Comparison of ENCODE assay signal across 18 cellular contexts in the genomic region with DNA sequence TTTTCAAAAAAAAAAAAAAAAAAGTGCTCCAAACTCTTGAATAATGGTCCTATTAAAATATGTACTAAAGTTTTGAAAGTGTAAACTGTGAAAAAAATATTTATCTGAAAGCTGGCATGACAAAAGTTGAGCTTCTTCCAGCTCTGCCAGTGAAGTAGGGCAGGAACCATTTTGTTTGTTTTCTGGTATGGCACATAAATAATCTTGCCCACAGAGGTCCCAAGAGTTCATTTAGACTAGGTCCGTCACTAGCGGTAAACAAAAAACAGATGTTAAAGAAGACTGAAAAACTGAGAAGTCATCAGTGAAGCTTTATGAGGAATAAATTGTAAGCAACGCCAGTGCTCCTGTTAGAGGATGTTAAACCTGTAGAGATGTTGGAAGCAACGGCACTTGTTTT. TPM values are rescaled to one million over a fixed set of nuclear protein-coding genes. Genes with fewer than 3 reads are reported as not detected.
"Had no signal": no experiment of that assay in that cellular context is flagged by ENCODE, and none has a peak within 500 bp of the region (broad histone marks: within the 10 kb centered on the region; RNA-seq: fewer than 3 reads in every experiment).

No MANE protein-coding gene starts in this region.

- H3K9me3 Mint-ChIP-seq: activated naive CD4-positive, alpha-beta T cell treated with anti-CD3 and anti-CD28 coated beads, Interleukin-2, amount 50 U/mL, for 24 hours; activated T-cell treated with anti-CD3 and anti-CD28 coated beads, Interleukin-2, amount 50 U/mL, for 24 hours; endodermal cell; stimulated activated memory B cell treated with anti-CD40 and anti-IgM and Interleukin-4, amounts not matched to agents 10 μg/mL and 1 μg/mL and 100 μg/mL, for 72 hours had no signal

- H3K4me1 Mint-ChIP-seq: activated CD8-positive, alpha-beta memory T cell treated with anti-CD3 and anti-CD28 coated beads, Interleukin-2, amount 10 ng/mL, durations not matched to agents 7 days and 5 days had no signal

- ATAC-seq: activated CD8-positive, alpha-beta memory T cell treated with anti-CD3 and anti-CD28 coated beads, Interleukin-2, amount 10 ng/mL, durations not matched to agents 7 days and 5 days; esophagus mucosa; gastrocnemius medialis; stimulated activated memory B cell treated with anti-CD40 and anti-IgM and Interleukin-4, amounts not matched to agents 10 μg/mL and 1 μg/mL and 100 μg/mL, for 72 hours had no signal

- DNase-seq: activated CD4-positive, alpha-beta T cell treated with anti-CD3 and anti-CD28 coated beads, Interleukin-2, amount 50 U/mL, for 48 hours; activated CD4-positive, CD25-positive, alpha-beta regulatory T cell treated with anti-CD3 and anti-CD28 coated beads, Interleukin-2, amount 50 U/mL, for 72 hours; activated CD8-positive, alpha-beta memory T cell treated with anti-CD3 and anti-CD28 coated beads, Interleukin-2, amount 10 ng/mL, durations not matched to agents 7 days and 5 days; activated effector memory CD4-positive, alpha-beta T cell treated with Interleukin-2 at 50 U/mL for 16 hours; activated T-cell treated with anti-CD3 and anti-CD28 coated beads, Interleukin-2, amount 50 U/mL, for 24 hours; brain microvascular endothelial cell; cerebellar nuclear complex; dermis blood vessel endothelial cell; endodermal cell; gastrocnemius medialis had no signal

- H3K27ac ChIP-seq: gastrocnemius medialis, right atrium auricular region, tibial nerve had no signal

- H3K4me3 ChIP-seq: gastrocnemius medialis, right atrium auricular region, tibial nerve had no signal

- H3K9me3 ChIP-seq: gastrocnemius medialis, right atrium auricular region, tibial nerve had no signal

- H3K4me1 ChIP-seq: right atrium auricular region had no signal

- H3K27me3 ChIP-seq: brain microvascular endothelial cell, gastrocnemius medialis, right atrium auricular region, tibial nerve had no signal

- H3K27ac Mint-ChIP-seq: activated CD8-positive, alpha-beta memory T cell treated with anti-CD3 and anti-CD28 coated beads, Interleukin-2, amount 10 ng/mL, durations not matched to agents 7 days and 5 days; activated T-cell treated with anti-CD3 and anti-CD28 coated beads, Interleukin-2, amount 50 U/mL, for 24 hours; endodermal cell; stimulated activated memory B cell treated with anti-CD40 and anti-IgM and Interleukin-4, amounts not matched to agents 10 μg/mL and 1 μg/mL and 100 μg/mL, for 72 hours had no signal

- H3K4me3 Mint-ChIP-seq: activated CD8-positive, alpha-beta memory T cell treated with anti-CD3 and anti-CD28 coated beads, Interleukin-2, amount 10 ng/mL, durations not matched to agents 7 days and 5 days; activated naive CD4-positive, alpha-beta T cell treated with anti-CD3 and anti-CD28 coated beads, Interleukin-2, amount 50 U/mL, for 24 hours; activated T-cell treated with anti-CD3 and anti-CD28 coated beads, Interleukin-2, amount 50 U/mL, for 24 hours; endodermal cell; stimulated activated memory B cell treated with anti-CD40 and anti-IgM and Interleukin-4, amounts not matched to agents 10 μg/mL and 1 μg/mL and 100 μg/mL, for 72 hours had no signal

- H3K27me3 Mint-ChIP-seq: activated CD8-positive, alpha-beta memory T cell treated with anti-CD3 and anti-CD28 coated beads, Interleukin-2, amount 10 ng/mL, durations not matched to agents 7 days and 5 days; activated naive CD4-positive, alpha-beta T cell treated with anti-CD3 and anti-CD28 coated beads, Interleukin-2, amount 50 U/mL, for 24 hours; activated T-cell treated with anti-CD3 and anti-CD28 coated beads, Interleukin-2, amount 50 U/mL, for 24 hours; stimulated activated memory B cell treated with anti-CD40 and anti-IgM and Interleukin-4, amounts not matched to agents 10 μg/mL and 1 μg/mL and 100 μg/mL, for 72 hours had no signal

- H3K36me3 ChIP-seq: brain microvascular endothelial cell, gastrocnemius medialis, right atrium auricular region, tibial nerve had no signal

RNA-seq across cellular contexts. Expression of gene ERP27, which starts 7.0 kb away (rescaled TPM):
- total RNA-seq: dermis blood vessel endothelial cell, myocyte, tibial nerve had no signal

RNA-seq across cellular contexts. Expression of gene ARHGDIB, which starts 30.0 kb away (rescaled TPM):
- total RNA-seq: myocyte had no signal

RNA-seq across cellular contexts. Expression of gene PDE6H, which starts 41.5 kb away (rescaled TPM):
- total RNA-seq: activated CD8-positive, alpha-beta memory T cell treated with anti-CD3 and anti-CD28 coated beads, Interleukin-2, amount 10 ng/mL, durations not matched to agents 7 days and 5 days; dermis blood vessel endothelial cell; endodermal cell; esophagus mucosa; gastrocnemius medialis; kidney epithelial cell; lower leg skin; myocyte; right atrium auricular region; tibial nerve had no signal

RNA-seq across cellular contexts. Expression of gene MGP, which starts 45.7 kb away (rescaled TPM):
- total RNA-seq: activated CD8-positive, alpha-beta memory T cell treated with anti-CD3 and anti-CD28 coated beads, Interleukin-2, amount 10 ng/mL, durations not matched to agents 7 days and 5 days; endodermal cell; myocyte had no signal
